ENCODE assay signal across 8 cellular contexts in the genomic region with DNA sequence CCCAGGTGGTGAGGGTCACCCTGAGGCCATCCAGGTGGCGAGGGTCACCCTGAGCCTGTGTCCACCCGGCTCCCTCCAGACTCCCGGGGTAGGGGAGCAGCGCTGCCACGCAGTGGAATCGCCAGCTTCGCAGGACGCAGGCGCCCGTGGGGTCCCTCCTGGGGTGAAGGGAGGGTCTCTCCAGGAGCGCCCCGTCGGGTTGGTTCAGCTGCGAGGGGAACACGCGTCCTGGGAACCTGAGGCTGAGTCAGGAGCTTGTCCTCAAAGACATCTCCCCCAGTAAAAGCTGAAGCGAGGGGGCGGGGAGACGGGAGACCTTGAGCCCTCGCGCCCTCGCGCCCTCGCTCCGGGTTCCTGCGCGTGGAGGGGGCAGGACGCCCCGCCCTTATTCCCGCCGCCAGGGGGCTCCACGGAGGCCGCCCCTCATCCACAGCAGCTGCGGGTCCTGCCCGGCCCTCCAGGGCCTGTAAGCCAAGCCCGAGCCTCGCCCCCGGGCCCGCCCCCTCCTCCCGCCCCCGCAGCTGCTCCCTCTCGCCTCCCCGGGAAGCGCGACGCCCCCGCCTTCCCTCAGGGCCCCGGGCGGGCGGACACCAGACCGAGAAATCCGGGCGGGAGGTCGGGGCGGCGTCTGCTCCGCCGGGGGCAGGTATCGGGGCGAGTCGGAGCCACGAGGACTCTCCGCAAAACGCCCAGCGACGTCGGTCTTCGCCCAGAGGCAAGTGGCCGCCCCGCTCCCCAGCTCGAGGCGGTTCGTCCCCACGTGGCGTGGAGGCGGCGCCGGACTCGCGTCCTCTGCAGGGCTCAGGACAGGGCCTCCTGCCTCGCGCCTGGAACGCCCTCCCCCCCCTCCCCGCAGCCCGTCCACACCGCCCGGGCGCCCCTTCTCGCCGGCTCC. TPM values are rescaled to one million over a fixed set of nuclear protein-coding genes. Genes with fewer than 3 reads are reported as not detected.
DNase-seq lines count a peak whose midpoint lies in the region; ATAC-seq, FAIRE-seq and TF ChIP-seq lines count a peak whose summit lies in the region.

No MANE protein-coding gene starts in this region.

- H3K4me2 ChIP-seq in keratinocyte (ENCODE audit: control insufficient read depth, extremely low read depth, insufficient read depth, low read depth, low read length), result no peak overlapping the region

- peak; percentile 46 for DNase-seq in activated CD4-positive, alpha-beta T cell treated with anti-CD3 and anti-CD28 coated beads for 36 hours
- no peak for DNase-seq in activated CD4-positive, alpha-beta T cell treated with anti-CD3 and anti-CD28 coated beads, Interleukin-2, amount 10 ng/mL, durations not matched to agents 7 days and 5 days
- no peak for DNase-seq in activated T-cell treated with anti-CD3 and anti-CD28 coated beads, Interleukin-2, amount 50 U/mL, for 72 hours
- no peak for DNase-seq in keratinocyte (ENCODE audit: low read depth, low spot score)
- peak in 1 of 2 donors; percentile 72 for DNase-seq in suprapubic skin (ENCODE audit: low spot score in 2 of 2)
- DNase-seq in OCI-M1 (lab: John Stamatoyannopoulos, UW), result no peak
- no peak for DNase-seq in RCC 7860 (ENCODE audit: low spot score)

- FAIRE-seq in keratinocyte (lab: Jason Lieb, UNC), result no peak
- FAIRE-seq in RCC 7860 (lab: Jason Lieb, UNC), result no peak

- ATAC-seq in activated CD4-positive, alpha-beta T cell treated with anti-CD3 and anti-CD28 coated beads for 36 hours, result peak; percentile 9
- ATAC-seq in activated T-cell treated with anti-CD3 and anti-CD28 coated beads, Interleukin-2, amount 50 U/mL, for 72 hours (replicated peaks in 1 of 2), result peak; percentile 44 to 57
- ATAC-seq in HG02885 (IDR thresholded peaks at IDR 0.05; ENCODE audit: poor library complexity, unreplicated experiment), result no peak

- H3K9ac ChIP-seq in keratinocyte (ENCODE audit: control insufficient read depth, extremely low read depth, insufficient read depth, low read length), result no peak overlapping the region

- H4K20me1 ChIP-seq in keratinocyte (ENCODE audit: control insufficient read depth, extremely low read depth, insufficient read depth, low read length), result no peaks in the 10 kb centered on the region

- peaks cover 26% of the 10 kb centered on the region for H3K27me3 ChIP-seq in keratinocyte (ENCODE audit: control insufficient read depth, extremely low read depth, insufficient read depth, low read length)
- peaks cover 26% of the 10 kb centered on the region for H3K27me3 ChIP-seq in suprapubic skin

- POLR2A ChIA-PET in activated CD4-positive, alpha-beta T cell treated with anti-CD3 and anti-CD28 coated beads for 36 hours (lab: Charles Lee), result no interaction called here
- POLR2A ChIA-PET in activated CD4-positive, alpha-beta T cell treated with anti-CD3 and anti-CD28 coated beads, Interleukin-2, amount 10 ng/mL, durations not matched to agents 7 days and 5 days (lab: Charles Lee), result no interaction called here

- no peak for TF ChIP-seq EP300 in suprapubic skin (IDR thresholded peaks at IDR 0.05)

- H3K36me3 ChIP-seq in keratinocyte (ENCODE audit: control insufficient read depth in 2 of 2, extremely low read depth in 1 of 2, insufficient read depth in 2 of 2, low read length in 2 of 2) (no peaks in the 10 kb centered on the region), suprapubic skin (no peaks in the 10 kb centered on the region)

- H3K27me3 Mint-ChIP-seq in activated CD4-positive, alpha-beta T cell treated with anti-CD3 and anti-CD28 coated beads for 36 hours, result peaks cover 7% of the 10 kb centered on the region
- peaks cover 34% of the 10 kb centered on the region for H3K27me3 Mint-ChIP-seq in activated CD4-positive, alpha-beta T cell treated with anti-CD3 and anti-CD28 coated beads, Interleukin-2, amount 10 ng/mL, durations not matched to agents 7 days and 5 days
- peaks cover 16% of the 10 kb centered on the region for H3K27me3 Mint-ChIP-seq in activated T-cell treated with anti-CD3 and anti-CD28 coated beads, Interleukin-2, amount 50 U/mL, for 72 hours (ENCODE audit: low read depth)

- no peak overlapping the region for H3K4me3 ChIP-seq in keratinocyte (ENCODE audit: control insufficient read depth in 2 of 3, extremely low read depth in 1 of 3, insufficient read depth in 2 of 3, low read depth in 1 of 3, low read length in 3 of 3)
- peak overlapping the region; percentile 32 for H3K4me3 ChIP-seq in suprapubic skin

- H3K79me2 ChIP-seq in keratinocyte (ENCODE audit: control insufficient read depth, insufficient read depth, low read length), result no peaks in the 10 kb centered on the region

- H3K9me3 ChIP-seq in keratinocyte (ENCODE audit: control insufficient read depth, low read depth, low read length) (no peaks in the 10 kb centered on the region), suprapubic skin (peaks cover 15% of the 10 kb centered on the region)

- peaks cover 27% of the 10 kb centered on the region for H3K9me3 Mint-ChIP-seq in activated CD4-positive, alpha-beta T cell treated with anti-CD3 and anti-CD28 coated beads for 36 hours (ENCODE audit: low read depth)
- peaks cover 31% of the 10 kb centered on the region for H3K9me3 Mint-ChIP-seq in activated CD4-positive, alpha-beta T cell treated with anti-CD3 and anti-CD28 coated beads, Interleukin-2, amount 10 ng/mL, durations not matched to agents 7 days and 5 days
- H3K9me3 Mint-ChIP-seq in activated T-cell treated with anti-CD3 and anti-CD28 coated beads, Interleukin-2, amount 50 U/mL, for 72 hours, result peaks cover 16 to 19% of the 10 kb centered on the region in 2 donors

- WGBS in suprapubic skin, result 23% methylated on average over 12 of the region's 90 CpGs

- no peak overlapping the region for H3K27ac Mint-ChIP-seq in activated CD4-positive, alpha-beta T cell treated with anti-CD3 and anti-CD28 coated beads for 36 hours
- no peak overlapping the region for H3K27ac Mint-ChIP-seq in activated CD4-positive, alpha-beta T cell treated with anti-CD3 and anti-CD28 coated beads, Interleukin-2, amount 10 ng/mL, durations not matched to agents 7 days and 5 days
- H3K27ac Mint-ChIP-seq in activated T-cell treated with anti-CD3 and anti-CD28 coated beads, Interleukin-2, amount 50 U/mL, for 72 hours, result no peak overlapping the region

- intact Hi-C loops in activated CD4-positive, alpha-beta T cell treated with anti-CD3 and anti-CD28 coated beads for 36 hours (cut with DNase I, micrococcal nuclease), result no loop called here

- TF ChIP-seq POLR2A in suprapubic skin (IDR thresholded peaks at IDR 0.05), result no peak

- H3K36me3 Mint-ChIP-seq in activated CD4-positive, alpha-beta T cell treated with anti-CD3 and anti-CD28 coated beads for 36 hours (ENCODE audit: low read depth), result peaks cover 30% of the 10 kb centered on the region
- H3K36me3 Mint-ChIP-seq in activated CD4-positive, alpha-beta T cell treated with anti-CD3 and anti-CD28 coated beads, Interleukin-2, amount 10 ng/mL, durations not matched to agents 7 days and 5 days (ENCODE audit: low read depth), result peaks cover 24% of the 10 kb centered on the region
- peaks cover 19 to 40% of the 10 kb centered on the region in 2 donors for H3K36me3 Mint-ChIP-seq in activated T-cell treated with anti-CD3 and anti-CD28 coated beads, Interleukin-2, amount 50 U/mL, for 72 hours (ENCODE audit: insufficient read depth in 2 of 2)

- TF ChIP-seq CTCF in keratinocyte (optimal IDR thresholded peaks at IDR 0.05 in 1 of 3, IDR thresholded peaks at IDR 0.05 in 1 of 3, conservative IDR thresholded peaks at IDR 0.05 in 1 of 3; ENCODE audit: extremely low read depth in 1 of 3, insufficient read depth in 2 of 3, low read length in 3 of 3) (peak in 2 of 3 experiments; percentile 22 to 38), suprapubic skin (IDR thresholded peaks at IDR 0.05) (peak in 1 of 2 donors; percentile 32)

- dilution Hi-C loops in keratinocyte (cut with MboI; ENCODE audit: extremely low pct_ligation_motif_present, low sequenced_read_pairs), result no loop called here

- H3K4me1 ChIP-seq in keratinocyte (ENCODE audit: control insufficient read depth, extremely low read depth, insufficient read depth, low read length), result no peaks in the 10 kb centered on the region
- peaks cover 7% of the 10 kb centered on the region for H3K4me1 ChIP-seq in suprapubic skin

- H3K9me1 ChIP-seq in keratinocyte (ENCODE audit: control insufficient read depth, extremely low read depth, insufficient read depth, low read length), result no peaks in the 10 kb centered on the region

- H2AFZ ChIP-seq in keratinocyte (ENCODE audit: control insufficient read depth, low read length), result no peak overlapping the region

- no peak overlapping the region for H3K27ac ChIP-seq in keratinocyte (ENCODE audit: control insufficient read depth, insufficient read depth, low read length)
- H3K27ac ChIP-seq in suprapubic skin, result no peak overlapping the region

- CTCF ChIA-PET in activated CD4-positive, alpha-beta T cell treated with anti-CD3 and anti-CD28 coated beads for 36 hours (lab: Charles Lee), result interaction anchor here (0.6 to 1.6 kb wide), 4 partner anchors 10 to 67 kb away, joined by 3 to 6 read pairs (median 4); no protein-coding TSS in a partner anchor
- CTCF ChIA-PET in activated CD4-positive, alpha-beta T cell treated with anti-CD3 and anti-CD28 coated beads, Interleukin-2, amount 10 ng/mL, durations not matched to agents 7 days and 5 days (lab: Charles Lee), result interaction anchor here (1.0 to 1.6 kb wide), 3 partner anchors 11 to 16 kb away, joined by 3 to 5 read pairs (median 5); no protein-coding TSS in a partner anchor

- no peak overlapping the region for H3K4me3 Mint-ChIP-seq in activated CD4-positive, alpha-beta T cell treated with anti-CD3 and anti-CD28 coated beads for 36 hours
- H3K4me3 Mint-ChIP-seq in activated CD4-positive, alpha-beta T cell treated with anti-CD3 and anti-CD28 coated beads, Interleukin-2, amount 10 ng/mL, durations not matched to agents 7 days and 5 days, result no peak overlapping the region
- H3K4me3 Mint-ChIP-seq in activated T-cell treated with anti-CD3 and anti-CD28 coated beads, Interleukin-2, amount 50 U/mL, for 72 hours, result peak overlapping the region in 1 of 2 donors; percentile 51

- peaks cover 23% of the 10 kb centered on the region for H3K4me1 Mint-ChIP-seq in activated CD4-positive, alpha-beta T cell treated with anti-CD3 and anti-CD28 coated beads for 36 hours
- H3K4me1 Mint-ChIP-seq in activated CD4-positive, alpha-beta T cell treated with anti-CD3 and anti-CD28 coated beads, Interleukin-2, amount 10 ng/mL, durations not matched to agents 7 days and 5 days, result peaks cover 4% of the 10 kb centered on the region
- peaks cover 10% of the 10 kb centered on the region for H3K4me1 Mint-ChIP-seq in activated T-cell treated with anti-CD3 and anti-CD28 coated beads, Interleukin-2, amount 50 U/mL, for 72 hours (ENCODE audit: low read depth)

RNA-seq across cellular contexts. Expression of gene PIM3, which starts 22.8 kb away (rescaled TPM):
- total RNA-seq in activated CD4-positive, alpha-beta T cell treated with anti-CD3 and anti-CD28 coated beads for 36 hours, result 100 to 1,000 TPM; 127 to 165 TPM
- total RNA-seq in activated CD4-positive, alpha-beta T cell treated with anti-CD3 and anti-CD28 coated beads, Interleukin-2, amount 10 ng/mL, durations not matched to agents 7 days and 5 days, result 10 to 100 TPM; 39.7 to 44.7 TPM
- 100 to 1,000 TPM; 209 to 236 TPM for total RNA-seq in activated T-cell treated with anti-CD3 and anti-CD28 coated beads, Interleukin-2, amount 50 U/mL, for 72 hours
- polyA plus RNA-seq in keratinocyte, result 3.4 to 6.5 TPM (median 4.8 TPM) in 3 replicates
- 3.3 TPM for polyA plus RNA-seq in keratinocyte (2011; ENCODE audit: low read depth)
- polyA plus RNA-seq in keratinocyte (2011; cell fraction: cytosol; rRNA removed), result 2.7 and 6.4 TPM in 2 replicates
- 8.9 and 11.7 TPM in 2 replicates for polyA plus RNA-seq in keratinocyte (2011; cell fraction: nucleus; rRNA removed)
- 7.8 and 20.0 TPM in 2 replicates for polyA plus RNA-seq in keratinocyte (2012; ENCODE audit: low replicate concordance)
- 1.6 to 4.4 TPM (median 2.3 TPM) in 3 replicates for polyA minus RNA-seq in keratinocyte
- 10.7 TPM for polyA minus RNA-seq in keratinocyte (2011; cell fraction: cytosol; rRNA and poly(A)+ RNA removed)
- 5.5 and 8.2 TPM in 2 replicates for polyA minus RNA-seq in keratinocyte (2011; cell fraction: nucleus; rRNA and poly(A)+ RNA removed)
- total RNA-seq in suprapubic skin, result 100 to 1,000 TPM; 103 to 202 (median 143) TPM

RNA-seq across cellular contexts. Expression of gene IL17REL, which starts 29.2 kb away (rescaled TPM):
- under 1 TPM; 0.16 TPM for total RNA-seq in activated CD4-positive, alpha-beta T cell treated with anti-CD3 and anti-CD28 coated beads for 36 hours
- not detected for total RNA-seq in activated CD4-positive, alpha-beta T cell treated with anti-CD3 and anti-CD28 coated beads, Interleukin-2, amount 10 ng/mL, durations not matched to agents 7 days and 5 days
- 1 to 10 TPM in 1 of 2 donors, under 1 TPM in 1; 0.36 to 1.1 TPM for total RNA-seq in activated T-cell treated with anti-CD3 and anti-CD28 coated beads, Interleukin-2, amount 50 U/mL, for 72 hours
- polyA plus RNA-seq in keratinocyte, result not detected in 3 replicates
- not detected for polyA plus RNA-seq in keratinocyte (2011; ENCODE audit: low read depth)
- not detected in 2 replicates for polyA plus RNA-seq in keratinocyte (2011; cell fraction: cytosol; rRNA removed)
- not detected in 2 replicates for polyA plus RNA-seq in keratinocyte (2011; cell fraction: nucleus; rRNA removed)
- not detected in 2 replicates for polyA plus RNA-seq in keratinocyte (2012; ENCODE audit: low replicate concordance)
- polyA minus RNA-seq in keratinocyte, result not detected in 3 replicates
- polyA minus RNA-seq in keratinocyte (2011; cell fraction: cytosol; rRNA and poly(A)+ RNA removed), result not detected
- not detected in 2 replicates for polyA minus RNA-seq in keratinocyte (2011; cell fraction: nucleus; rRNA and poly(A)+ RNA removed)
- not detected for total RNA-seq in suprapubic skin
